In the genomic region with DNA sequence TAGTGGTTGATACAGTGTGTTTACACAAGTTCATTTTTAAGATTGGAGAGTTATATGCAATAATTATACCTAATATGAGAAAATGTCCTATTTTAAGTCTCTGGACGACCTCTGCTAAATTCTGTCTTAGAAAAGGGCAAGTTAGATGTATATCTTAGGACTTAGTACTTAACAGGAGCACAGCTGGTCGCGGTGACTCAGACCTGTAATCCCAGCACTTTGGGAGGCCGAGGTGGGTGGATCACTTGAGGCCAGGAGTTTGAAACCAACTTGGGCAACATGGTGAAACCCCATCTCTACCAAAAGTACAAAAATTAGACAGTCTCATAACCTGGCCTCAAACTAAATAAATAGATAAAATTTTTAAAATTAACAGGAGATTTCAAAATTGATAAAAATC, we compare ENCODE assay signal across 29 cellular contexts. TPM values are rescaled to one million over a fixed set of nuclear protein-coding genes. Genes with fewer than 3 reads are reported as not detected.
"Had no signal": no experiment of that assay in that cellular context is flagged by ENCODE, and none has a peak within 500 bp of the region (broad histone marks: within the 10 kb centered on the region; RNA-seq: fewer than 3 reads in every experiment).

No MANE protein-coding gene starts in this region.

- H3K27ac ChIP-seq: VCaP had no signal

- ATAC-seq: activated CD4-positive, alpha-beta T cell treated with anti-CD3 and anti-CD28 coated beads for 36 hours; Panc1 had no signal

- DNase-seq: activated CD4-positive, alpha-beta memory T cell treated with anti-CD3 and anti-CD28 coated beads, Interleukin-2, amount 10 ng/mL, durations not matched to agents 7 days and 5 days; activated CD4-positive, alpha-beta T cell treated with anti-CD3 and anti-CD28 coated beads for 36 hours; activated CD4-positive, alpha-beta T cell treated with anti-CD3 and anti-CD28 coated beads, Interleukin-2, amount 50 U/mL, for 1 hour; activated gamma-delta T cell treated with Interleukin-2 at 50 U/mL for 16 hours; activated naive CD4-positive, alpha-beta T cell treated with anti-CD3 and anti-CD28 coated beads, Interleukin-2, amount 10 ng/mL, durations not matched to agents 7 days and 5 days; activated naive CD8-positive, alpha-beta T cell treated with anti-CD3 and anti-CD28 coated beads for 36 hours; activated T-cell treated with anti-CD3 and anti-CD28 coated beads, Interleukin-2, amount 50 U/mL, for 72 hours; anterior cingulate cortex; cerebellar nuclear complex; Kasumi-1; KBM-7; NCI-H1092 treated with DMSO at 0.1 percent for 48 hours; NCI-H1417 treated with DMSO at 0.1 percent for 48 hours; NCI-H1694; NCI-H2029; NCI-H2107; NCI-H2171 treated with DMSO at 0.1 percent for 48 hours; NCI-H510A treated with DMSO at 0.1 percent for 48 hours; NCI-H69; SHP77; T1000 had no signal

RNA-seq across cellular contexts. Expression of a gene that starts 27.2 kb away (rescaled TPM):
- total RNA-seq: activated CD4-positive, alpha-beta memory T cell treated with anti-CD3 and anti-CD28 coated beads, Interleukin-2, amount 10 ng/mL, durations not matched to agents 7 days and 5 days; activated CD4-positive, alpha-beta T cell treated with anti-CD3 and anti-CD28 coated beads for 36 hours; activated CD8-positive, alpha-beta memory T cell treated with anti-CD3 and anti-CD28 coated beads for 36 hours; activated naive CD8-positive, alpha-beta T cell treated with anti-CD3 and anti-CD28 coated beads for 36 hours; activated T-cell treated with anti-CD3 and anti-CD28 coated beads, Interleukin-2, amount 50 U/mL, for 72 hours; activated T-helper 2 cell treated with anti-CD3 and anti-CD28 coated beads, Interferon-gamma antibody, Interleukin-2, Interleukin-4, amounts not matched to agents 10 μg/mL and 5 μg/mL and 100 μg/mL, durations not matched to agents 14 hours and 24 hours and 36 hours; cardiac septum; M059J; SK-MEL-5 had no signal
- polyA plus RNA-seq: adipose tissue had no signal
